In genomic region chr10:22489975-22490374, GRCh38 we compare ENCODE assay signal across 17 cellular contexts.
"Had no signal": no experiment of that assay in that cellular context is flagged by ENCODE, and none has a peak within 500 bp of the region (broad histone marks: within the 10 kb centered on the region; RNA-seq: fewer than 3 reads in every experiment).

No MANE protein-coding gene starts in this region.

- H3K4me3 Mint-ChIP-seq: activated B cell treated with CpG ODN at 0.5 μM for 24 hours; activated CD4-positive, alpha-beta T cell treated with anti-CD3 and anti-CD28 coated beads, Interleukin-2, amount 10 ng/mL, durations not matched to agents 7 days and 5 days; activated naive CD4-positive, alpha-beta T cell treated with anti-CD3 and anti-CD28 coated beads, Interleukin-2, amount 50 U/mL, for 24 hours; immature natural killer cell had no signal

- H3K36me3 ChIP-seq: adrenal gland, esophagus muscularis mucosa, left ventricle myocardium inferior, spleen had no signal

- H3K27ac Mint-ChIP-seq: activated CD4-positive, alpha-beta T cell treated with anti-CD3 and anti-CD28 coated beads, Interleukin-2, amount 10 ng/mL, durations not matched to agents 7 days and 5 days; activated naive CD4-positive, alpha-beta T cell treated with anti-CD3 and anti-CD28 coated beads, Interleukin-2, amount 50 U/mL, for 24 hours had no signal

- H3K9me3 ChIP-seq: adrenal gland, esophagus muscularis mucosa, left ventricle myocardium inferior, spleen had no signal

- H3K27ac ChIP-seq: adrenal gland, esophagus muscularis mucosa, left ventricle myocardium inferior, spleen had no signal

- H3K4me1 ChIP-seq: adrenal gland, esophagus muscularis mucosa had no signal

- H3K9me3 Mint-ChIP-seq: activated B cell treated with CpG ODN at 0.5 μM for 24 hours; activated naive CD4-positive, alpha-beta T cell treated with anti-CD3 and anti-CD28 coated beads, Interleukin-2, amount 50 U/mL, for 24 hours; immature natural killer cell had no signal

- DNase-seq: activated B cell treated with CpG ODN at 0.5 μM for 24 hours; activated CD4-positive, alpha-beta T cell treated with anti-CD3 and anti-CD28 coated beads, Interleukin-2, amount 10 ng/mL, durations not matched to agents 7 days and 5 days; activated CD8-positive, alpha-beta memory T cell treated with anti-CD3 and anti-CD28 coated beads, Interleukin-2, amount 50 U/mL, for 4 hours; activated gamma-delta T cell; activated T-cell treated with anti-CD3 and anti-CD28 coated beads, Interleukin-2, amount 50 U/mL, for 48 hours; adrenal gland; effector CD4-positive, alpha-beta T cell; immature natural killer cell; kidney glomerular epithelial cell; left ventricle myocardium inferior; retina; spleen; stimulated activated CD4-positive, alpha-beta T cell treated with anti-CD3 and anti-CD28 coated beads, Interleukin-4, amount 100 ng/mL, for 4 hours; stimulated activated naive CD4-positive, alpha-beta T cell treated with Interleukin-2 at 50 U/mL for 16 hours; trophoblast cell had no signal

- H3K36me3 Mint-ChIP-seq: activated naive CD4-positive, alpha-beta T cell treated with anti-CD3 and anti-CD28 coated beads, Interleukin-2, amount 50 U/mL, for 24 hours; immature natural killer cell had no signal

- H3K27me3 ChIP-seq: adrenal gland, esophagus muscularis mucosa, spleen had no signal

- H3K4me3 ChIP-seq: adrenal gland, esophagus muscularis mucosa, left ventricle myocardium inferior, spleen had no signal
